18 cellular contexts compared by ENCODE assay signal in the genomic region with DNA sequence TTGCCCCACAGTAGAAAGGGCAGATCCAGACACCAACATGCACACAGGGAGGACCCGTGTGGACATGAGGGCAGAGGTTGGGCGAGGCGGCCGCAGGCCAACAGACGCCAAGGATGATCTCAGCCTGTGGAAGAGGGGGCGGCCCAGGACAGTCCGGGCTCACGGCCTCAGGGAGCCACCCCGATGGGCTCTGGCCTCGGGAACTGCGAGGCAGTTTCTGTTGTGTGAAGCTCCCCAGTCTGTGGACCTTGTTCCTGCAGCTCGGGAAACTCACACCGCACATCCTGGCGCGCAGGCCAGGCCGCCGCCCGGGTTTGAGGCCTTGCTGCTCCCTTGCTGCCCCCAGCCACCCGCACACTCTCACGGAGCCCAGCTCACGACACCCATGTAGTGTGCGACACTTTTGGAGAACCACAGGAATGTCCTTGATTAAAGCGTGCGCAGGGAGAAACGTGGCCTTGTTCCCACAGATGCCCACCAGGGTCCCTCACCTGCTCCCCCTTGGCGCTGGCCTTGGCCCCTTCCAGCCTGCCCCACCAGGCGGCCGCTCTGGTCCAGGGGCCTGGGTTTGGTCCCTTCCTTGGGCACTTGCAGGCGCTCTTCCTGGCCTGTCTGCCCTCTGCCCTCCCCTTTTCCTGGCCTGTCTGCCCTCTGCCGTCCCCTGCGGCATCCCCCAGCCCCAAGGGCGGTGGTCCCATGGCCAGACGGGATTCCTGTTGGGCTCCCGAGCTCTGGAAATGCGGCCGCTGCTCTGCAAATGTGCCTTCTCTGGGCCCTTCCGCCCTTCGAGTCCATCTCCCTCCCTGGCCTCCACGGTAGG.
"Had no signal": no experiment of that assay in that cellular context is flagged by ENCODE, and none has a peak within 500 bp of the region (broad histone marks: within the 10 kb centered on the region; RNA-seq: fewer than 3 reads in every experiment).

No MANE protein-coding gene starts in this region.

- FAIRE-seq: endothelial cell of umbilical vein, kidney, small intestine had no signal

- H3K36me3 ChIP-seq: colonic mucosa, neutrophil, sigmoid colon had no signal

- H3K27ac ChIP-seq: colonic mucosa, foreskin keratinocyte, hepatocyte, neutrophil, psoas muscle, sigmoid colon had no signal

- DNase-seq: colonic mucosa; dermis blood vessel endothelial cell; erythroblast; foreskin keratinocyte; head of caudate nucleus; kidney; left cardiac atrium; left ventricle myocardium superior; naive thymus-derived CD4-positive, alpha-beta T cell; nephron progenitor cell; sigmoid colon; small intestine; stimulated activated CD4-positive, alpha-beta T cell treated with anti-CD3 and anti-CD28 coated beads, Interleukin-12 subunit alpha, Interleukin-12 subunit beta, amount 100 ng/mL, for 4 hours; stimulated activated naive CD4-positive, alpha-beta T cell treated with Interleukin-2 at 50 U/mL for 16 hours had no signal

- ATAC-seq: foreskin keratinocyte; left cardiac atrium; left ventricle myocardium superior; naive thymus-derived CD4-positive, alpha-beta T cell had no signal

- H3K27me3 ChIP-seq: colonic mucosa, foreskin keratinocyte, hepatocyte, sigmoid colon had no signal

- H3K9me3 ChIP-seq: colonic mucosa, neutrophil, psoas muscle, sigmoid colon had no signal

- H3K4me2 ChIP-seq: hepatocyte had no signal

- H2AFZ ChIP-seq: hepatocyte had no signal

- H3K4me3 ChIP-seq: colonic mucosa, hepatocyte, psoas muscle, sigmoid colon had no signal

- H3K4me1 ChIP-seq: colonic mucosa had no signal
